In the genomic region with DNA sequence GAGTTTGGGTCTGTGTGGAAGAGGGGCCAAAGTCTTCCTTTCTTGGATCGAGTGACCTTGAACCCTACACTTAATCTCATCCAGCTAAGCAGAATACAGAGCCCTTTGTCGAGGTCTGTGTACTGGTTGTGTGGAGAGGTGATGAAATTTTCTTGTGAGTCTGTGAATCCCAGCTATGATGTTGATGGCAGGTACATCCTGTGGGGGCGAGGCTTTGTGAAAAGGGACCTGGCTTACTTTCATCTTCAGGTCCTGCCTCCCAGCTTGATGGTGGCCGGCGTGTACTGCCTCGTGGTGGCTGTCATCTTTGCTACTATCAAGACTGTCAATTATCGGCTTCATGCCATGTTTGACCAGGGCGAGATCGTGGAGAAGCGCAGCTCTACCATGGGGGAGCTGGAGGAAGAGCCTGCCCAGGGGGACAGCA, we compare ENCODE assay signal across 1 cellular context.
TF ChIP-seq lines count a peak whose summit lies in the region.

No MANE protein-coding gene starts in this region.

TF ChIP-seq in HepG2, 621 proteins besides CTCF, POLR2A, EP300 and RAD21 (continued from another document and continues in another):
- TF ChIP-seq, protein P1, sequence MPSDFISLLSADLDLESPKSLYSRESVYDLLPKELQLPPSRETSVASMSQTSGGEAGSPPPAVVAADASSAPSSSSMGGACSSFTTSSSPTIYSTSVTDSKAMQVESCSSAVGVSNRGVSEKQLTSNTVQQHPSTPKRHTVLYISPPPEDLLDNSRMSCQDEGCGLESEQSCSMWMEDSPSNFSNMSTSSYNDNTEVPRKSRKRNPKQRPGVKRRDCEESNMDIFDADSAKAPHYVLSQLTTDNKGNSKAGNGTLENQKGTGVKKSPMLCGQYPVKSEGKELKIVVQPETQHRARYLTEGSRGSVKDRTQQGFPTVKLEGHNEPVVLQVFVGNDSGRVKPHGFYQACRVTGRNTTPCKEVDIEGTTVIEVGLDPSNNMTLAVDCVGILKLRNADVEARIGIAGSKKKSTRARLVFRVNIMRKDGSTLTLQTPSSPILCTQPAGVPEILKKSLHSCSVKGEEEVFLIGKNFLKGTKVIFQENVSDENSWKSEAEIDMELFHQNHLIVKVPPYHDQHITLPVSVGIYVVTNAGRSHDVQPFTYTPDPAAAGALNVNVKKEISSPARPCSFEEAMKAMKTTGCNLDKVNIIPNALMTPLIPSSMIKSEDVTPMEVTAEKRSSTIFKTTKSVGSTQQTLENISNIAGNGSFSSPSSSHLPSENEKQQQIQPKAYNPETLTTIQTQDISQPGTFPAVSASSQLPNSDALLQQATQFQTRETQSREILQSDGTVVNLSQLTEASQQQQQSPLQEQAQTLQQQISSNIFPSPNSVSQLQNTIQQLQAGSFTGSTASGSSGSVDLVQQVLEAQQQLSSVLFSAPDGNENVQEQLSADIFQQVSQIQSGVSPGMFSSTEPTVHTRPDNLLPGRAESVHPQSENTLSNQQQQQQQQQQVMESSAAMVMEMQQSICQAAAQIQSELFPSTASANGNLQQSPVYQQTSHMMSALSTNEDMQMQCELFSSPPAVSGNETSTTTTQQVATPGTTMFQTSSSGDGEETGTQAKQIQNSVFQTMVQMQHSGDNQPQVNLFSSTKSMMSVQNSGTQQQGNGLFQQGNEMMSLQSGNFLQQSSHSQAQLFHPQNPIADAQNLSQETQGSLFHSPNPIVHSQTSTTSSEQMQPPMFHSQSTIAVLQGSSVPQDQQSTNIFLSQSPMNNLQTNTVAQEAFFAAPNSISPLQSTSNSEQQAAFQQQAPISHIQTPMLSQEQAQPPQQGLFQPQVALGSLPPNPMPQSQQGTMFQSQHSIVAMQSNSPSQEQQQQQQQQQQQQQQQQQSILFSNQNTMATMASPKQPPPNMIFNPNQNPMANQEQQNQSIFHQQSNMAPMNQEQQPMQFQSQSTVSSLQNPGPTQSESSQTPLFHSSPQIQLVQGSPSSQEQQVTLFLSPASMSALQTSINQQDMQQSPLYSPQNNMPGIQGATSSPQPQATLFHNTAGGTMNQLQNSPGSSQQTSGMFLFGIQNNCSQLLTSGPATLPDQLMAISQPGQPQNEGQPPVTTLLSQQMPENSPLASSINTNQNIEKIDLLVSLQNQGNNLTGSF (CRISPR knock-in tag; IDR thresholded peaks at IDR 0.05), result no peak
- TF ChIP-seq SYNCRIP (IDR thresholded peaks at IDR 0.05; ENCODE audit: insufficient read depth, low read depth, low read length) (no peak), NBN (conservative IDR thresholded peaks at IDR 0.05) (no peak), ZNF563 (CRISPR knock-in tag; IDR thresholded peaks at IDR 0.05) (peak; percentile 61; the same call in 1 of the 2 replicates), ZC3H4 (CRISPR knock-in tag; IDR thresholded peaks at IDR 0.05; ENCODE audit: borderline replicate concordance) (0 out of 2 replicates have a peak, but pooled peaks have one; percentile 66), ZNF460 (CRISPR knock-in tag; IDR thresholded peaks at IDR 0.05; ENCODE audit: borderline replicate concordance) (no peak), ZSCAN29 (CRISPR knock-in tag; conservative IDR thresholded peaks at IDR 0.05) (no peak), MED8 (CRISPR knock-in tag; IDR thresholded peaks at IDR 0.05; ENCODE audit: insufficient replicate concordance) (no peak), MNT (IDR thresholded peaks at IDR 0.05) (peak; percentile 37; the same call in 1 of the 2 replicates), BCL6 (CRISPR knock-in tag; IDR thresholded peaks at IDR 0.05) (peak; percentile 63), ZBTB42 (CRISPR knock-in tag; IDR thresholded peaks at IDR 0.05) (no peak), CBX5 (CRISPR knock-in tag; IDR thresholded peaks at IDR 0.05; ENCODE audit: borderline replicate concordance) (no peak; the same call in 1 of the 2 replicates), ISX (CRISPR knock-in tag; conservative IDR thresholded peaks at IDR 0.05) (no peak), ATAD3A (CRISPR knock-in tag; IDR thresholded peaks at IDR 0.05) (no peak), ZNF354B (CRISPR knock-in tag; IDR thresholded peaks at IDR 0.05) (no peak), FOSL1 (CRISPR knock-in tag; IDR thresholded peaks at IDR 0.05; ENCODE audit: borderline replicate concordance) (no peak), JDP2 (CRISPR knock-in tag; IDR thresholded peaks at IDR 0.05; ENCODE audit: borderline replicate concordance) (no peak), MED13 (CRISPR knock-in tag; IDR thresholded peaks at IDR 0.05) (no peak), SRF (IDR thresholded peaks at IDR 0.05; ENCODE audit: low read depth, low read length) (no peak), FOXO1 (CRISPR knock-in tag; IDR thresholded peaks at IDR 0.05) (no peak), ZNF747 (CRISPR knock-in tag; IDR thresholded peaks at IDR 0.05; ENCODE audit: borderline replicate concordance) (no peak), ZSCAN20 (CRISPR knock-in tag; IDR thresholded peaks at IDR 0.05; ENCODE audit: borderline replicate concordance) (no peak), CBX1 (IDR thresholded peaks at IDR 0.05; ENCODE audit: low read depth) (no peak), ATF1 (CRISPR knock-in tag; IDR thresholded peaks at IDR 0.05) (no peak), SSRP1 (CRISPR knock-in tag; IDR thresholded peaks at IDR 0.05) (no peak), ZMYM4 (CRISPR knock-in tag; IDR thresholded peaks at IDR 0.05) (no peak), ZNF546 (CRISPR knock-in tag; conservative IDR thresholded peaks at IDR 0.05) (no peak), ZNF557 (CRISPR knock-in tag; IDR thresholded peaks at IDR 0.05) (0 out of 2 replicates have a peak, but pooled peaks have one; percentile 32), MAFG (CRISPR knock-in tag; IDR thresholded peaks at IDR 0.05) (no peak)
- TF ChIP-seq, protein P2, sequence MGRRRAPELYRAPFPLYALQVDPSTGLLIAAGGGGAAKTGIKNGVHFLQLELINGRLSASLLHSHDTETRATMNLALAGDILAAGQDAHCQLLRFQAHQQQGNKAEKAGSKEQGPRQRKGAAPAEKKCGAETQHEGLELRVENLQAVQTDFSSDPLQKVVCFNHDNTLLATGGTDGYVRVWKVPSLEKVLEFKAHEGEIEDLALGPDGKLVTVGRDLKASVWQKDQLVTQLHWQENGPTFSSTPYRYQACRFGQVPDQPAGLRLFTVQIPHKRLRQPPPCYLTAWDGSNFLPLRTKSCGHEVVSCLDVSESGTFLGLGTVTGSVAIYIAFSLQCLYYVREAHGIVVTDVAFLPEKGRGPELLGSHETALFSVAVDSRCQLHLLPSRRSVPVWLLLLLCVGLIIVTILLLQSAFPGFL (CRISPR knock-in tag; IDR thresholded peaks at IDR 0.05), result no peak
- TF ChIP-seq, protein P3, sequence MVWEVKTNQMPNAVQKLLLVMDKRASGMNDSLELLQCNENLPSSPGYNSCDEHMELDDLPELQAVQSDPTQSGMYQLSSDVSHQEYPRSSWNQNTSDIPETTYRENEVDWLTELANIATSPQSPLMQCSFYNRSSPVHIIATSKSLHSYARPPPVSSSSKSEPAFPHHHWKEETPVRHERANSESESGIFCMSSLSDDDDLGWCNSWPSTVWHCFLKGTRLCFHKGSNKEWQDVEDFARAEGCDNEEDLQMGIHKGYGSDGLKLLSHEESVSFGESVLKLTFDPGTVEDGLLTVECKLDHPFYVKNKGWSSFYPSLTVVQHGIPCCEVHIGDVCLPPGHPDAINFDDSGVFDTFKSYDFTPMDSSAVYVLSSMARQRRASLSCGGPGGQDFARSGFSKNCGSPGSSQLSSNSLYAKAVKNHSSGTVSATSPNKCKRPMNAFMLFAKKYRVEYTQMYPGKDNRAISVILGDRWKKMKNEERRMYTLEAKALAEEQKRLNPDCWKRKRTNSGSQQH (CRISPR knock-in tag; IDR thresholded peaks at IDR 0.05; ENCODE audit: low read depth), result no peak
- TF ChIP-seq, protein P4, sequence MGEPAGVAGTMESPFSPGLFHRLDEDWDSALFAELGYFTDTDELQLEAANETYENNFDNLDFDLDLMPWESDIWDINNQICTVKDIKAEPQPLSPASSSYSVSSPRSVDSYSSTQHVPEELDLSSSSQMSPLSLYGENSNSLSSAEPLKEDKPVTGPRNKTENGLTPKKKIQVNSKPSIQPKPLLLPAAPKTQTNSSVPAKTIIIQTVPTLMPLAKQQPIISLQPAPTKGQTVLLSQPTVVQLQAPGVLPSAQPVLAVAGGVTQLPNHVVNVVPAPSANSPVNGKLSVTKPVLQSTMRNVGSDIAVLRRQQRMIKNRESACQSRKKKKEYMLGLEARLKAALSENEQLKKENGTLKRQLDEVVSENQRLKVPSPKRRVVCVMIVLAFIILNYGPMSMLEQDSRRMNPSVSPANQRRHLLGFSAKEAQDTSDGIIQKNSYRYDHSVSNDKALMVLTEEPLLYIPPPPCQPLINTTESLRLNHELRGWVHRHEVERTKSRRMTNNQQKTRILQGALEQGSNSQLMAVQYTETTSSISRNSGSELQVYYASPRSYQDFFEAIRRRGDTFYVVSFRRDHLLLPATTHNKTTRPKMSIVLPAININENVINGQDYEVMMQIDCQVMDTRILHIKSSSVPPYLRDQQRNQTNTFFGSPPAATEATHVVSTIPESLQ (CRISPR knock-in tag; conservative IDR thresholded peaks at IDR 0.05), result no peak
- TF ChIP-seq, protein P5, sequence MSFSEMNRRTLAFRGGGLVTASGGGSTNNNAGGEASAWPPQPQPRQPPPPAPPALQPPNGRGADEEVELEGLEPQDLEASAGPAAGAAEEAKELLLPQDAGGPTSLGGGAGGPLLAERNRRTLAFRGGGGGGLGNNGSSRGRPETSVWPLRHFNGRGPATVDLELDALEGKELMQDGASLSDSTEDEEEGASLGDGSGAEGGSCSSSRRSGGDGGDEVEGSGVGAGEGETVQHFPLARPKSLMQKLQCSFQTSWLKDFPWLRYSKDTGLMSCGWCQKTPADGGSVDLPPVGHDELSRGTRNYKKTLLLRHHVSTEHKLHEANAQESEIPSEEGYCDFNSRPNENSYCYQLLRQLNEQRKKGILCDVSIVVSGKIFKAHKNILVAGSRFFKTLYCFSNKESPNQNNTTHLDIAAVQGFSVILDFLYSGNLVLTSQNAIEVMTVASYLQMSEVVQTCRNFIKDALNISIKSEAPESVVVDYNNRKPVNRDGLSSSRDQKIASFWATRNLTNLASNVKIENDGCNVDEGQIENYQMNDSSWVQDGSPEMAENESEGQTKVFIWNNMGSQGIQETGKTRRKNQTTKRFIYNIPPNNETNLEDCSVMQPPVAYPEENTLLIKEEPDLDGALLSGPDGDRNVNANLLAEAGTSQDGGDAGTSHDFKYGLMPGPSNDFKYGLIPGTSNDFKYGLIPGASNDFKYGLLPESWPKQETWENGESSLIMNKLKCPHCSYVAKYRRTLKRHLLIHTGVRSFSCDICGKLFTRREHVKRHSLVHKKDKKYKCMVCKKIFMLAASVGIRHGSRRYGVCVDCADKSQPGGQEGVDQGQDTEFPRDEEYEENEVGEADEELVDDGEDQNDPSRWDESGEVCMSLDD (CRISPR knock-in tag; IDR thresholded peaks at IDR 0.05; ENCODE audit: borderline replicate concordance), result no peak
- TF ChIP-seq, protein P6, sequence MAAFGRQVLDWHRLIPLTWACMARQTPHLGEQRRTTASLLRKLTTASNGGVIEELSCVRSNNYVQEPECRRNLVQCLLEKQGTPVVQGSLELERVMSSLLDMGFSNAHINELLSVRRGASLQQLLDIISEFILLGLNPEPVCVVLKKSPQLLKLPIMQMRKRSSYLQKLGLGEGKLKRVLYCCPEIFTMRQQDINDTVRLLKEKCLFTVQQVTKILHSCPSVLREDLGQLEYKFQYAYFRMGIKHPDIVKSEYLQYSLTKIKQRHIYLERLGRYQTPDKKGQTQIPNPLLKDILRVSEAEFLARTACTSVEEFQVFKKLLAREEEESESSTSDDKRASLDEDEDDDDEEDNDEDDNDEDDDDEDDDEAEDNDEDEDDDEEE (CRISPR knock-in tag; IDR thresholded peaks at IDR 0.05), result no peak
- TF ChIP-seq, protein P7, sequence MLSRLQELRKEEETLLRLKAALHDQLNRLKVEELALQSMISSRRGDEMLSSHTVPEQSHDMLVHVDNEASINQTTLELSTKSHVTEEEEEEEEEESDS (CRISPR knock-in tag; IDR thresholded peaks at IDR 0.05; ENCODE audit: borderline replicate concordance), result no peak
- TF ChIP-seq, protein P8, sequence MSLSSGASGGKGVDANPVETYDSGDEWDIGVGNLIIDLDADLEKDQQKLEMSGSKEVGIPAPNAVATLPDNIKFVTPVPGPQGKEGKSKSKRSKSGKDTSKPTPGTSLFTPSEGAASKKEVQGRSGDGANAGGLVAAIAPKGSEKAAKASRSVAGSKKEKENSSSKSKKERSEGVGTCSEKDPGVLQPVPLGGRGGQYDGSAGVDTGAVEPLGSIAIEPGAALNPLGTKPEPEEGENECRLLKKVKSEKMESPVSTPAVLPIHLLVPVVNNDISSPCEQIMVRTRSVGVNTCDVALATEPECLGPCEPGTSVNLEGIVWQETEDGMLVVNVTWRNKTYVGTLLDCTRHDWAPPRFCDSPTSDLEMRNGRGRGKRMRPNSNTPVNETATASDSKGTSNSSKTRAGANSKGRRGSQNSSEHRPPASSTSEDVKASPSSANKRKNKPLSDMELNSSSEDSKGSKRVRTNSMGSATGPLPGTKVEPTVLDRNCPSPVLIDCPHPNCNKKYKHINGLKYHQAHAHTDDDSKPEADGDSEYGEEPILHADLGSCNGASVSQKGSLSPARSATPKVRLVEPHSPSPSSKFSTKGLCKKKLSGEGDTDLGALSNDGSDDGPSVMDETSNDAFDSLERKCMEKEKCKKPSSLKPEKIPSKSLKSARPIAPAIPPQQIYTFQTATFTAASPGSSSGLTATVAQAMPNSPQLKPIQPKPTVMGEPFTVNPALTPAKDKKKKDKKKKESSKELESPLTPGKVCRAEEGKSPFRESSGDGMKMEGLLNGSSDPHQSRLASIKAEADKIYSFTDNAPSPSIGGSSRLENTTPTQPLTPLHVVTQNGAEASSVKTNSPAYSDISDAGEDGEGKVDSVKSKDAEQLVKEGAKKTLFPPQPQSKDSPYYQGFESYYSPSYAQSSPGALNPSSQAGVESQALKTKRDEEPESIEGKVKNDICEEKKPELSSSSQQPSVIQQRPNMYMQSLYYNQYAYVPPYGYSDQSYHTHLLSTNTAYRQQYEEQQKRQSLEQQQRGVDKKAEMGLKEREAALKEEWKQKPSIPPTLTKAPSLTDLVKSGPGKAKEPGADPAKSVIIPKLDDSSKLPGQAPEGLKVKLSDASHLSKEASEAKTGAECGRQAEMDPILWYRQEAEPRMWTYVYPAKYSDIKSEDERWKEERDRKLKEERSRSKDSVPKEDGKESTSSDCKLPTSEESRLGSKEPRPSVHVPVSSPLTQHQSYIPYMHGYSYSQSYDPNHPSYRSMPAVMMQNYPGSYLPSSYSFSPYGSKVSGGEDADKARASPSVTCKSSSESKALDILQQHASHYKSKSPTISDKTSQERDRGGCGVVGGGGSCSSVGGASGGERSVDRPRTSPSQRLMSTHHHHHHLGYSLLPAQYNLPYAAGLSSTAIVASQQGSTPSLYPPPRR (CRISPR knock-in tag; IDR thresholded peaks at IDR 0.05; ENCODE audit: borderline replicate concordance), result 0 out of 2 replicates have a peak, but pooled peaks have one; percentile 7
